Comparison of ENCODE assay signal across 8 cellular contexts in genomic region chr2:64643838-64644219, GRCh38. TPM values are rescaled to one million over a fixed set of nuclear protein-coding genes. Genes with fewer than 3 reads are reported as not detected.
A peak's percentile ranks its signal among the peaks of the same experiment; 100 is the strongest.
DNase-seq lines count a peak whose midpoint lies in the region; ATAC-seq and TF ChIP-seq lines count a peak whose summit lies in the region.

No MANE protein-coding gene starts in this region.

- H3K9me3 ChIP-seq in ectodermal cell (ENCODE audit: control insufficient read depth, low read length) (no peaks in the 10 kb centered on the region), ovary (no peaks in the 10 kb centered on the region)

- WGBS in ectodermal cell, 2 experiments = 71 to 83% methylated on average over 4 to 5 of the region's 5 CpGs
- WGBS in ovary, 3 donors = 75 to 77% (median 76%) methylated on average over 5 of the region's 5 CpGs

- TF ChIP-seq POLR2A in ovary (IDR thresholded peaks at IDR 0.05) = no peak

- DNase-seq in DMS53 treated with DMSO at 0.1 percent for 48 hours (lab: John Stamatoyannopoulos, UW; ENCODE audit: unreplicated experiment) = peak; percentile 33
- no peak for DNase-seq in LNCaP clone FGC (ENCODE audit: low read depth)
- no peak for DNase-seq in ovary
- no peak for DNase-seq in NCI-H1417 treated with DMSO at 0.1 percent for 48 hours (lab: John Stamatoyannopoulos, UW)
- DNase-seq in amniotic stem cell (lab: John Stamatoyannopoulos, UW) = no peak

- no peaks in the 10 kb centered on the region for H3K36me3 ChIP-seq in ectodermal cell (ENCODE audit: control insufficient read depth, insufficient read depth, low read length)
- no peaks in the 10 kb centered on the region for H3K36me3 ChIP-seq in ovary

- no peak for ATAC-seq in GM18519 (IDR thresholded peaks at IDR 0.05; ENCODE audit: low FRiP score, unreplicated experiment)
- no peak for ATAC-seq in GM21723 (IDR thresholded peaks at IDR 0.05; ENCODE audit: unreplicated experiment)

- H3K4me3 ChIP-seq in LNCaP clone FGC (ENCODE audit: low read depth, low read length) (peak overlapping the region; percentile 49; the same call in 1 of the 2 replicates), ectodermal cell (ENCODE audit: insufficient read depth, low read depth, low read length) (peak overlapping the region; percentile 39), ovary (peak overlapping the region; percentile 46)

- intact Hi-C loops in ovary (cut with DNase I) = loop anchor here in 2 of 4 donors (2.0 to 5.0 kb wide), 3 partner anchors 107 to 221 kb away; no protein-coding TSS in a partner anchor

- H3K27ac ChIP-seq in ectodermal cell (ENCODE audit: insufficient read depth, low read depth, low read length, poor library complexity, severe bottlenecking) = peak overlapping the region; percentile 97
- H3K27ac ChIP-seq in ovary = peak overlapping the region; percentile 53 to 88

- TF ChIP-seq EP300 in ovary (IDR thresholded peaks at IDR 0.05) = no peak

- TF ChIP-seq CTCF in LNCaP clone FGC (IDR thresholded peaks at IDR 0.05; ENCODE audit: control insufficient read depth, extremely low read depth, insufficient read depth) (no peak), ovary (IDR thresholded peaks at IDR 0.05) (no peak)

- H3K27me3 ChIP-seq in ectodermal cell (ENCODE audit: control insufficient read depth, insufficient read depth, low read length, poor library complexity, severe bottlenecking) (no peaks in the 10 kb centered on the region), ovary (no peaks in the 10 kb centered on the region)

- peaks cover 57% of the 10 kb centered on the region for H3K4me1 ChIP-seq in ectodermal cell (ENCODE audit: control insufficient read depth, insufficient read depth, low read length)
- H3K4me1 ChIP-seq in ovary (ENCODE audit: insufficient read depth) = peaks cover 21% of the 10 kb centered on the region

RNA-seq across cellular contexts. Expression of gene SERTAD2, which starts 9.9 kb away (rescaled TPM):
- polyA plus RNA-seq in ectodermal cell (2013, experiment 1 of 4) = 24.5 TPM
- polyA plus RNA-seq in ectodermal cell (2013, experiment 2 of 4) = 23.6 TPM
- 18.9 TPM for polyA plus RNA-seq in ectodermal cell (2013, experiment 3 of 4)
- 23.1 TPM for polyA plus RNA-seq in ectodermal cell (2013, experiment 4 of 4)
- 10 to 100 TPM; 11.0 to 26.8 (median 21.8) TPM for total RNA-seq in ovary
- 10 to 100 TPM in 1 of 2 donors, 1 to 10 TPM in 1; 9.9 to 20.8 TPM for polyA plus RNA-seq in ovary
